Comparison of ENCODE assay signal across 17 cellular contexts in the genomic region with DNA sequence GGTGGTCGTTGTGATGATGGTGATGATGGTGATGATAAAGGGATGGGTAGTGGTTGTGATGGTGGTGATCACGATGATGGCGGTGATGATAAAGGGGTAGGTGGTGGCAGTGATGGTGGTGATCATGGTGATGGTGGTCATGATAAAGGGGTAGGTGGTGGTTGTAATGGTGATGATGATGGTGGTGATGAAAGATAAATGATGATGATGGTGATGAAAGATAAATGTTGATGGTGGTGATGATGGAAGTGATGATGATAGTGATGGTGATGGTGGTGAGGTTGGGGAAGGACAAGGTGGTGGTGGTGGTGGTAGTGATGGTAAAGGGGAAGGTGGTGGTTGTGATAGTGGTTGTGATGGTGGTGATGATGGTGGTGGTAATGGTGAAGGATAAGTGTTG.
"Had no signal": no experiment of that assay in that cellular context is flagged by ENCODE, and none has a peak within 500 bp of the region (broad histone marks: within the 10 kb centered on the region; RNA-seq: fewer than 3 reads in every experiment).

No MANE protein-coding gene starts in this region.

- H3K27ac Mint-ChIP-seq: activated naive CD4-positive, alpha-beta T cell treated with anti-CD3 and anti-CD28 coated beads, Interleukin-2, amount 50 U/mL, for 72 hours; activated T-cell treated with anti-CD3 and anti-CD28 coated beads, Interleukin-2, amount 50 U/mL, for 72 hours had no signal

- ATAC-seq: activated naive CD4-positive, alpha-beta T cell treated with anti-CD3 and anti-CD28 coated beads, Interleukin-2, amount 50 U/mL, for 72 hours; activated T-cell treated with anti-CD3 and anti-CD28 coated beads, Interleukin-2, amount 50 U/mL, for 72 hours; foreskin keratinocyte; left cardiac atrium; left ventricle myocardium superior; stimulated activated naive CD8-positive, alpha-beta T cell treated with anti-CD3 and anti-CD28 coated beads, Interleukin-15, Interleukin-2, amounts not matched to agents 100 U/mL and 50 U/mL, for 24 hours; upper lobe of right lung had no signal

- H3K4me3 Mint-ChIP-seq: activated T-cell treated with anti-CD3 and anti-CD28 coated beads, Interleukin-2, amount 50 U/mL, for 72 hours; neural crest cell had no signal

- H3K36me3 Mint-ChIP-seq: activated naive CD4-positive, alpha-beta T cell treated with anti-CD3 and anti-CD28 coated beads, Interleukin-2, amount 50 U/mL, for 72 hours had no signal

- DNase-seq: activated CD4-positive, alpha-beta T cell treated with anti-CD3 and anti-CD28 coated beads for 4 hours; activated CD4-positive, alpha-beta T cell treated with anti-CD3 and anti-CD28 coated beads, Interleukin-2, amount 50 U/mL, for 4 hours; activated naive CD4-positive, alpha-beta T cell; activated T-cell treated with anti-CD3 and anti-CD28 coated beads for 4 hours; activated T-cell treated with anti-CD3 and anti-CD28 coated beads, Interleukin-2, amount 50 U/mL, for 72 hours; anterior cingulate cortex; effector CD8-positive, alpha-beta T cell; foreskin keratinocyte; left cardiac atrium; left ventricle myocardium superior; stimulated activated CD4-positive, alpha-beta T cell treated with anti-CD3 and anti-CD28 coated beads, Interleukin-2, amount 100 ng/mL, for 48 hours; stimulated activated naive CD8-positive, alpha-beta T cell treated with anti-CD3 and anti-CD28 coated beads, Interleukin-15, Interleukin-2, amounts not matched to agents 100 U/mL and 50 U/mL, for 24 hours; T-helper 9 cell; thyroid gland; upper lobe of right lung had no signal
